In genomic region chr1:44212355-44213221, GRCh38 we compare ENCODE assay signal across 8 cellular contexts. TPM values are rescaled to one million over a fixed set of nuclear protein-coding genes. Genes with fewer than 3 reads are reported as not detected.
DNase-seq lines count a peak whose midpoint lies in the region; ATAC-seq, FAIRE-seq and TF ChIP-seq lines count a peak whose summit lies in the region.

No MANE protein-coding gene starts in this region.

- H3K27me3 Mint-ChIP-seq in naive thymus-derived CD4-positive, alpha-beta T cell = peaks cover 0 to 4% (median 0%) of the 10 kb centered on the region in 5 donors

- ATAC-seq in naive thymus-derived CD4-positive, alpha-beta T cell = peak; percentile 50
- ATAC-seq in aorta (ENCODE audit: low FRiP score) (no peak), GM21825 (IDR thresholded peaks at IDR 0.05; ENCODE audit: unreplicated experiment) (no peak)

- CTCF ChIA-PET in mammary epithelial cell (lab: Charles Lee; ENCODE audit: low non-redundant PET) = interaction anchor here (0.7 kb wide), 1 partner anchor 237 kb away, joined by 4 read pairs; no protein-coding TSS in a partner anchor
- CTCF ChIA-PET in naive thymus-derived CD4-positive, alpha-beta T cell (lab: Charles Lee) = interaction anchor here (0.6 to 1.6 kb wide), 4 partner anchors 8 to 359 kb away, joined by 3 to 4 read pairs (median 3); no protein-coding TSS in a partner anchor

- POLR2A ChIA-PET in naive thymus-derived CD4-positive, alpha-beta T cell (lab: Charles Lee) = interaction anchor here (0.8 to 1.4 kb wide), 6 partner anchors 10 to 1474 kb away, joined by 4 to 6 read pairs (median 4); partner anchors contain the start of genes ARMH1, GPBP1L1, KDM4A and PRDX1

- H3K36me3 Mint-ChIP-seq in naive thymus-derived CD4-positive, alpha-beta T cell = peaks cover 0 to 13% (median 7%) of the 10 kb centered on the region in 5 donors

- no peak for DNase-seq in mammary epithelial cell
- peak in 5 of 9 donors; percentile 11 to 37 (median 16) for DNase-seq in naive thymus-derived CD4-positive, alpha-beta T cell
- DNase-seq in aorta = no peak
- DNase-seq in GM12891 (ENCODE audit: insufficient read length, low spot score) = no peak
- DNase-seq in RPMI8226 = no peak

- peak overlapping the region; percentile 85 to 97 (median 94) for H3K4me3 Mint-ChIP-seq in naive thymus-derived CD4-positive, alpha-beta T cell

- peaks cover 20% of the 10 kb centered on the region for H3K4me1 ChIP-seq in OCI-LY1 (ENCODE audit: insufficient read depth, low read length, severe bottlenecking)
- H3K4me1 ChIP-seq in mammary epithelial cell (ENCODE audit: insufficient read depth, low read length) = peaks cover 18% of the 10 kb centered on the region
- peaks cover 9 to 17% of the 10 kb centered on the region in 2 donors for H3K4me1 ChIP-seq in naive thymus-derived CD4-positive, alpha-beta T cell (ENCODE audit: control insufficient read depth in 2 of 2, insufficient read depth in 2 of 2, low read length in 2 of 2)
- H3K4me1 ChIP-seq in aorta (ENCODE audit: control insufficient read depth in 1 of 2, insufficient read depth in 2 of 2, low read length in 2 of 2) = no peaks in the 10 kb centered on the region

- H3K27me3 ChIP-seq in OCI-LY1 (ENCODE audit: insufficient read depth, low read length) (no peaks in the 10 kb centered on the region), mammary epithelial cell (ENCODE audit: insufficient read depth, low read length) (no peaks in the 10 kb centered on the region), aorta (ENCODE audit: control insufficient read depth in 1 of 2, insufficient read depth in 2 of 2, low read length in 1 of 2) (no peaks in the 10 kb centered on the region)
- no peaks in the 10 kb centered on the region for H3K27me3 ChIP-seq in naive thymus-derived CD4-positive, alpha-beta T cell (ENCODE audit: control insufficient read depth in 2 of 2, insufficient read depth in 2 of 2, low read length in 2 of 2)

- FAIRE-seq in GM12891 (lab: Jason Lieb, UNC) = no peak

- H3K9me3 Mint-ChIP-seq in naive thymus-derived CD4-positive, alpha-beta T cell = peaks cover 0 to 2% (median 0%) of the 10 kb centered on the region in 11 donors

- peak overlapping the region; percentile 89 for H3K4me3 ChIP-seq in OCI-LY1 (ENCODE audit: low read depth, low read length, poor library complexity, severe bottlenecking)
- H3K4me3 ChIP-seq in mammary epithelial cell (replicated peaks in 1 of 3; ENCODE audit: insufficient read depth in 1 of 3, low read depth in 2 of 3, low read length in 3 of 3) = peak overlapping the region; percentile 69 to 94 (median 72)
- H3K4me3 ChIP-seq in naive thymus-derived CD4-positive, alpha-beta T cell (ENCODE audit: low read length) = peak overlapping the region; percentile 93
- H3K4me3 ChIP-seq in aorta (ENCODE audit: low read length in 2 of 2) = peak overlapping the region; percentile 23 to 94

- no peaks in the 10 kb centered on the region for H3F3A ChIP-seq in OCI-LY1 (ENCODE audit: insufficient read depth, low read length)

- peaks cover 18 to 60% (median 48%) of the 10 kb centered on the region in 7 donors for H3K4me1 Mint-ChIP-seq in naive thymus-derived CD4-positive, alpha-beta T cell

- intact Hi-C loops in mammary epithelial cell (cut with micrococcal nuclease) = loop anchor here (1.0 to 10.0 kb wide), 3 partner anchors 106 to 448 kb away; no protein-coding TSS in a partner anchor
- intact Hi-C loops in naive thymus-derived CD4-positive, alpha-beta T cell (cut with micrococcal nuclease) = loop anchor here (1.0 to 10.0 kb wide), 6 partner anchors 142 to 1475 kb away; partner anchors contain the start of genes ERI3 (in 2 of the 2), GPBP1L1 (in 2 of the 2), TMEM69 (in 2 of the 2) and ARMH1 (in 1 of the 2)
- intact Hi-C loops in aorta (cut with DNase I) = loop anchor here in 1 of 2 donors (10.0 kb wide), 1 partner anchor 218 kb away; the partner anchor contains the start of gene CCDC24

- TF ChIP-seq CTCF in C4-2B (conservative IDR thresholded peaks at IDR 0.05) = no peak
- no peak for TF ChIP-seq CTCF in OCI-LY1 (IDR thresholded peaks at IDR 0.05; ENCODE audit: low read length)
- TF ChIP-seq CTCF in mammary epithelial cell (conservative IDR thresholded peaks at IDR 0.05 in 1 of 2, IDR thresholded peaks at IDR 0.05 in 1 of 2; ENCODE audit: extremely low read depth in 1 of 2, insufficient read depth in 1 of 2, low read depth in 1 of 2, low read length in 2 of 2) = no peak

- TSS peak; percentile 33 for BruUV-seq in mammary epithelial cell (replicated peaks; lab: Mats Ljungman, UMichigan)

- dilution Hi-C loops in mammary epithelial cell (cut with HindIII; ENCODE audit: low sequenced_read_pairs) = no loop called here

- peak overlapping the region; percentile 86 to 97 (median 95) for H3K27ac Mint-ChIP-seq in naive thymus-derived CD4-positive, alpha-beta T cell

- H3K79me2 ChIP-seq in OCI-LY1 (ENCODE audit: insufficient read depth, low read length) (no peaks in the 10 kb centered on the region), mammary epithelial cell (ENCODE audit: insufficient read depth, low read length) (peaks cover 13% of the 10 kb centered on the region)

- no peaks in the 10 kb centered on the region for H3K9me2 ChIP-seq in OCI-LY1 (ENCODE audit: low read depth, low read length)

- H3K9ac ChIP-seq in OCI-LY1 (ENCODE audit: low read length) (peak overlapping the region; percentile 79), mammary epithelial cell (ENCODE audit: insufficient read depth, low read length) (peak overlapping the region; percentile 47)

- H4K20me1 ChIP-seq in OCI-LY1 (ENCODE audit: insufficient read depth, low read length) (no peaks in the 10 kb centered on the region), mammary epithelial cell (ENCODE audit: insufficient read depth, low read length) (no peaks in the 10 kb centered on the region)

- H3K9me3 ChIP-seq in OCI-LY1 (ENCODE audit: low read length) (no peaks in the 10 kb centered on the region), mammary epithelial cell (replicated peaks; ENCODE audit: insufficient read depth, low read length) (no peaks in the 10 kb centered on the region), aorta (ENCODE audit: control insufficient read depth, low read length) (no peaks in the 10 kb centered on the region)
- no peaks in the 10 kb centered on the region for H3K9me3 ChIP-seq in naive thymus-derived CD4-positive, alpha-beta T cell (ENCODE audit: control insufficient read depth in 2 of 3, low read length in 3 of 3)

- peak overlapping the region; percentile 99 for H2AFZ ChIP-seq in OCI-LY1 (ENCODE audit: low read length)
- peak overlapping the region; percentile 93 for H2AFZ ChIP-seq in mammary epithelial cell (ENCODE audit: low read depth, low read length)

- in situ Hi-C loops in mammary epithelial cell (cut with MboI; ENCODE audit: low sequenced_read_pairs in 2 of 2) = loop anchor here (10.0 kb wide), 1 partner anchor 382 kb away; no protein-coding TSS in a partner anchor

- peaks cover 27% of the 10 kb centered on the region; the same call in 1 of the 2 replicates for H3K36me3 ChIP-seq in OCI-LY1 (ENCODE audit: insufficient read depth, low read length)
- peaks cover 3% of the 10 kb centered on the region for H3K36me3 ChIP-seq in mammary epithelial cell (ENCODE audit: insufficient read depth, low read length)
- peaks cover 0 to 23% (median 0%) of the 10 kb centered on the region in 3 experiments for H3K36me3 ChIP-seq in naive thymus-derived CD4-positive, alpha-beta T cell (ENCODE audit: control insufficient read depth in 2 of 3, insufficient read depth in 3 of 3, low read length in 3 of 3)
- H3K36me3 ChIP-seq in aorta (ENCODE audit: control insufficient read depth in 1 of 2, insufficient read depth in 2 of 2, low read length in 1 of 2) = no peaks in the 10 kb centered on the region

- TF ChIP-seq POLR2A in GM12891 (IDR thresholded peaks at IDR 0.05; ENCODE audit: low read depth, low read length) = no peak

- H3K27ac ChIP-seq in C4-2B (peak overlapping the region; percentile 71), OCI-LY1 (ENCODE audit: low read depth, low read length, poor library complexity, severe bottlenecking) (no peak overlapping the region), mammary epithelial cell (ENCODE audit: insufficient read depth, low read depth, low read length) (no peak overlapping the region), aorta (ENCODE audit: low read depth in 1 of 2, low read length in 2 of 2) (no peak overlapping the region)
- H3K27ac ChIP-seq in naive thymus-derived CD4-positive, alpha-beta T cell (ENCODE audit: low read depth, low read length) = peak overlapping the region; percentile 78

- H3K4me2 ChIP-seq in OCI-LY1 (ENCODE audit: low read length) = peak overlapping the region; percentile 90
- H3K4me2 ChIP-seq in mammary epithelial cell (ENCODE audit: insufficient read depth, low read depth, low read length) = peak overlapping the region; percentile 72

- WGBS in mammary epithelial cell (ENCODE audit: low coverage, missing lambda C conversion rate) = 11% methylated on average over 6 of the region's 9 CpGs
- WGBS in aorta, 2 donors = 38 to 43% methylated on average over 9 of the region's 9 CpGs

TF ChIP-seq in GM12891, 5 proteins besides CTCF, POLR2A, EP300 and RAD21:
- TF ChIP-seq PAX5 (IDR thresholded peaks at IDR 0.05; ENCODE audit: insufficient read depth, low read length, severe bottlenecking) (no peak), SPI1 (IDR thresholded peaks at IDR 0.05; ENCODE audit: low read depth, low read length) (no peak), POU2F2 (IDR thresholded peaks at IDR 0.05; ENCODE audit: low read depth, low read length) (no peak), TAF1 (IDR thresholded peaks at IDR 0.05; ENCODE audit: low read depth, low read length) (no peak), POLR2AphosphoS5 (IDR thresholded peaks at IDR 0.05; ENCODE audit: low read depth, low read length) (no peak)

RNA-seq across cellular contexts. Expression of gene DMAP1, which starts 0.7 kb away (rescaled TPM):
- total RNA-seq in mammary epithelial cell (10 to 100 TPM; 21.5 to 30.0 TPM), aorta (10 to 100 TPM; 30.1 to 36.4 TPM)
- polyA plus RNA-seq in mammary epithelial cell (26.1 TPM), aorta (100 to 1,000 TPM in 1 of 2 donors, 10 to 100 TPM in 1; 21.8 to 134 TPM)
- 27.0 TPM for polyA minus RNA-seq in mammary epithelial cell
- 10 to 100 TPM; 46.3 to 96.2 (median 66.7) TPM for total RNA-seq in naive thymus-derived CD4-positive, alpha-beta T cell
- 10 to 100 TPM; 42.3 to 60.0 TPM for polyA plus RNA-seq in naive thymus-derived CD4-positive, alpha-beta T cell
- 29.7 TPM for polyA plus RNA-seq in GM12891 (2012; ENCODE audit: low read depth, missing spikeins)

Comparison
In these comparisons a context has a peak if more than half of its experiments do, and no peak if none do; other contexts are left out.
1. H3K27ac ChIP-seq: peak in C4-2B (single experiment) and naive thymus-derived CD4-positive, alpha-beta T cell (single experiment); none in OCI-LY1 (single experiment), mammary epithelial cell (single experiment) and aorta (0 of 2).
2. DNase-seq: peak in naive thymus-derived CD4-positive, alpha-beta T cell (5 of 9); none in mammary epithelial cell (single experiment), aorta (0 of 2), GM12891 (single experiment) and RPMI8226 (single experiment).
3. Peak in every context shown above with its lines, with median percentiles within 50 percentile points of each other: H3K4me3 ChIP-seq.